In the genomic region with DNA sequence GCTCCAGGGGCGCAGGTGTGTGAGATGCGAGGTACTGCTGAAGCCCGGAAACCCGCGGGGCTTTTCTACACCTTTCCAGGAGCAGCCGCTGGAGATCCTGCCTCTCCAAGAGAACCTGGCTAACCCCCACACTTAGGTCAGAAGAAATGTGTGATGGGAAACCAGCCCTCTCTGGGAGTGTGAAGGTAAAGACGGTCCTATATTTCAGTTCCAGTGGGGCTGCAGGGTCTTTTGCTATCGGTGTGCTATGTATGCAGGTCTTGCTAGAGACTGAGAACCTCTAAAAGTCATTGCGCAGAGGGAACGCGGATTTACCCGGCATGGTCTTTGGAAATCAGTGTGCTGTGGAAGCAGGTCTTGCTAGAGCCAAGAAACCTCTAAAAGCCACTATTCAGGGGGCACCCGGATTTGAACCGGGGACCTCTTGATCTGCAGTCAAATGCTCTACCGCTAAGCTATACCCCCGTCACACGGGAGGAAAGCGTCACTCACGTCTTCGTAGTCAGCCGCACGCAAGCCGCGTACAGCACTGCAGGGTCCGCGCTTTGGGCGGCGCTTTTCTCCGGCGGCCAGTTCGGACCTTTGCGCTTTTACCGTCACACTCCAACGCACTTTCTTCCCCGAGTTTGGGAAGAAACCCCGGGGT, we compare ENCODE assay signal across 8 cellular contexts. TPM values are rescaled to one million over a fixed set of nuclear protein-coding genes. Genes with fewer than 3 reads are reported as not detected.
DNase-seq lines count a peak whose midpoint lies in the region; ATAC-seq and TF ChIP-seq lines count a peak whose summit lies in the region.

No MANE protein-coding gene starts in this region.

- no peak for TF ChIP-seq CTCF in RWPE1 (conservative IDR thresholded peaks at IDR 0.05; ENCODE audit: low read depth)

- no peak overlapping the region for H3K27ac ChIP-seq in RWPE1

- DNase-seq in amniotic epithelial cell (ENCODE audit: low read depth) = peak; percentile 87
- peak; percentile 42 for DNase-seq in hepatic stellate cell (ENCODE audit: low spot score)
- DNase-seq in renal cortical epithelial cell (ENCODE audit: low read depth) = peak; percentile 67
- DNase-seq in RWPE1 (ENCODE audit: low spot score) = no peak
- no peak for DNase-seq in NCI-H510A (lab: John Stamatoyannopoulos, UW)
- no peak for DNase-seq in NCI-H1436 treated with DMSO at 0.1 percent for 48 hours (lab: John Stamatoyannopoulos, UW)
- no peak for DNase-seq in NCI-H82 (lab: John Stamatoyannopoulos, UW)

- peak; percentile 67 for ATAC-seq in HG02981 (IDR thresholded peaks at IDR 0.05; ENCODE audit: unreplicated experiment)

- POLR2A ChIA-PET in RWPE1 (lab: Yijun Ruan, JAX; ENCODE audit: low non-redundant PET) = no interaction called here

- CTCF ChIA-PET in RWPE1 (lab: Yijun Ruan, JAX) = interaction anchor here (0.6 kb wide), 1 partner anchor 44 kb away, joined by 3 read pairs; no protein-coding TSS in a partner anchor

RNA-seq across cellular contexts. Expression of a gene that starts 46.0 kb away (rescaled TPM):
- 4.0 and 12.3 TPM in 2 replicates for total RNA-seq in renal cortical epithelial cell

Comparison
In these comparisons a context has a peak if more than half of its experiments do, and no peak if none do; other contexts are left out.
1. DNase-seq: peak in amniotic epithelial cell (single experiment), hepatic stellate cell (single experiment) and renal cortical epithelial cell (single experiment); none in RWPE1 (single experiment), NCI-H510A (single experiment), NCI-H1436 treated with DMSO at 0.1 percent for 48 hours (single experiment) and NCI-H82 (single experiment).